In the genomic region with DNA sequence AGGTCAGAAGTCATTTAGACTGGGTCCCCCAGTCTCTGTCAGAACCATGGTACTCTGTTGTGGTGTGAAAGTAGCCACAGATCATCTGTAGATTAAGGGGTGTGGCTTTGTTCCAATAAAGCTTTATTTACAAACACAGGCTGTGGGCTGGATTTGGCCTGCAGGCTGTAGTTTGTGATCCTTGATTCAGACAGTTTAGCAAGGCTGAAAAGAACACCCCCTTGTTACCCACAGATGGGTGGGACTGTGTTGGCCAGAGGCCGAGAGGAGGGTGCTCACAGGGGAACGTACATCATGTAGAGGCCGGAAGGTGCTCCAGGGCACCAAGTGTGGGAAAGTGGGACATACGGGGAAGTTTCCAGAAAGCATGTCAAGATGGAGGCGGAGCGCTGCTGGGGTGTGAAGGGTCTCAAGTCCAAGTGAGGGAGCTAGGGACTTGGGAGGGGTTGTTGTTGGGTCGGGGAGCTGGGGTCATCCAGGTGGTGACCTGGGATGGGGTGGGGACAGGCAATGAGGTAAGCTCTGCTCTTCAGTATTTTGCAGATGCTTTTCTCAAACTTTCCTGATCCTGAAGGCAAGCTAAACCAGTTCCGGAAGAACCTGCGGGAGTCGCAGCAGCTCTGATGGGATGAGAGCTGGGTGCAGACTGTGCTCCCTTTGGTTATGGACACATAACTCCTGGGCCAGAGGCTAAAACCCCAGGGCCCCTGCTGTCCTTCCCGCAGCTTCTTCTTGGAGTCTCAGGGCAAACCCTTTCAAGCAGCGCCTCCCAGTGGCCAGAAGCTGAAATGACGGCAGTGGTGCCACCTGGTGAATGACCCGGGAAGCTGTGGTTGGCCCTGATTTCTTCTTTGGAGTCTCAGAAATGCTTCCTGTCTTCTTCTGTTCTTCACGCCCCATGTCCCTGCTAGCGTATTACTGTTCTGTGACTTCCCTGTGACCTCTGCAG, we compare ENCODE assay signal across 10 cellular contexts. TPM values are rescaled to one million over a fixed set of nuclear protein-coding genes. Genes with fewer than 3 reads are reported as not detected.
DNase-seq lines count a peak whose midpoint lies in the region; FAIRE-seq and TF ChIP-seq lines count a peak whose summit lies in the region.
"Not testable (repeated sequence)": the region's sequence is repeated elsewhere in the genome, so short reads cannot be mapped to it uniquely, and the experiment has no call there.
"Had no signal": no experiment of that assay in that cellular context is flagged by ENCODE, and none has a peak within 500 bp of the region (broad histone marks: within the 10 kb centered on the region; RNA-seq: fewer than 3 reads in every experiment).

No MANE protein-coding gene starts in this region.

- DNase-seq in DMS53 (lab: John Stamatoyannopoulos, UW) (peak; percentile 46), NAMALWA (ENCODE audit: low spot score) (peak; percentile 62), kidney tubule cell (ENCODE audit: low spot score) (peak; percentile 36), posterior vena cava (ENCODE audit: low spot score) (peak; percentile 58), transverse colon (peak; percentile 61)
- DNase-seq in activated naive CD8-positive, alpha-beta T cell treated with anti-CD3 and anti-CD28 coated beads for 36 hours: peak; percentile 57
- not testable (repeated sequence) for DNase-seq in H1 (ENCODE audit: low read depth in 1 of 2, low spot score in 2 of 2)

- not testable (repeated sequence) for TF ChIP-seq EP300 in H1 (IDR thresholded peaks at IDR 0.05; ENCODE audit: borderline replicate concordance in 1 of 2, low read depth in 2 of 2, low read length in 2 of 2); transverse colon (IDR thresholded peaks at IDR 0.05; ENCODE audit: low read depth)

- not testable (repeated sequence) for H3K9me3 Mint-ChIP-seq in T-helper 1 cell treated with Interleukin-12 subunit alpha and Interleukin-12 subunit beta and Interleukin-4 antibody, amounts not matched to agents 30 μg/mL and 1 μg/mL, for 36 hours; activated naive CD8-positive, alpha-beta T cell treated with anti-CD3 and anti-CD28 coated beads for 36 hours

- TF ChIP-seq CTCF in H1 (IDR thresholded peaks at IDR 0.05; ENCODE audit: control extremely low read depth in 1 of 3, insufficient read depth in 1 of 3, low read depth in 1 of 3, low read length in 3 of 3) (peak in 2 of 3 experiments; percentile 32 to 43; a peak in 3 of 4 replicates), transverse colon (IDR thresholded peaks at IDR 0.05) (peak in 4 of 5 experiments; percentile 33 to 59 (median 46))

- in situ Hi-C loops in transverse colon (cut with MboI; ENCODE audit: low pct_ligation_motif_present in 1 of 4, low pct_unique_long_range_greater_than_20kb in 1 of 4, low sequenced_read_pairs in 3 of 4): loop anchor here in 1 of 4 donors (10.0 kb wide), 1 partner anchor 153 kb away; no protein-coding TSS in a partner anchor

- H3K4me3 ChIP-seq in H1 (ENCODE audit: extremely low read depth in 1 of 4, insufficient read depth in 2 of 4, low read depth in 3 of 4, low read length in 4 of 4); transverse colon: not testable (repeated sequence)

- H2AK5ac ChIP-seq in H1 (ENCODE audit: low read depth, low read length): not testable (repeated sequence)

- H2BK20ac ChIP-seq in H1 (ENCODE audit: low read length): not testable (repeated sequence)

- not testable (repeated sequence) for H2BK12ac ChIP-seq in H1 (ENCODE audit: low read depth, low read length)

- not testable (repeated sequence) for H3K14ac ChIP-seq in H1 (ENCODE audit: insufficient read length)

- not testable (repeated sequence) for H3K23ac ChIP-seq in H1 (ENCODE audit: insufficient read length)

- H3K36me3 Mint-ChIP-seq in T-helper 1 cell treated with Interleukin-12 subunit alpha and Interleukin-12 subunit beta and Interleukin-4 antibody, amounts not matched to agents 30 μg/mL and 1 μg/mL, for 36 hours (ENCODE audit: low read depth); activated naive CD8-positive, alpha-beta T cell treated with anti-CD3 and anti-CD28 coated beads for 36 hours: not testable (repeated sequence)

- not testable (repeated sequence) for H3K27me3 ChIP-seq in H1 (replicated peaks in 1 of 4; ENCODE audit: control insufficient read depth in 3 of 4, extremely low read depth in 1 of 4, insufficient read depth in 3 of 4, low read length in 3 of 4); transverse colon

- 69% methylated on average over 14 of the region's 16 CpGs; no CpG with 5 or more reads in 1 of the 2 experiments for WGBS in H1 (ENCODE audit: extremely low coverage in 1 of 2, insufficient coverage in 1 of 2, insufficient read length in 1 of 2, insufficient replicate concordance in 2 of 2, low coverage in 1 of 2, low lambda C conversion rate in 2 of 2, missing lambda C conversion rate in 1 of 2), 2 experiments
- WGBS in transverse colon (ENCODE audit: low coverage in 1 of 2), 2 donors: 54 to 61% methylated on average over 6 to 12 of the region's 16 CpGs

- H2AFZ ChIP-seq in H1 (ENCODE audit: low read length): not testable (repeated sequence)

- not testable (repeated sequence) for H4K8ac ChIP-seq in H1 (ENCODE audit: extremely low read depth, insufficient read depth, low read length)

- not testable (repeated sequence) for FAIRE-seq in H1 (lab: Jason Lieb, UNC)

- H4K20me1 ChIP-seq in H1 (replicated peaks in 1 of 2; ENCODE audit: control insufficient read depth in 1 of 2, insufficient read depth in 2 of 2, low read length in 2 of 2): not testable (repeated sequence)

- TF ChIP-seq POLR2A in H1 (IDR thresholded peaks at IDR 0.05; ENCODE audit: control extremely low read depth in 1 of 2, low read depth in 2 of 2, low read length in 2 of 2); transverse colon (IDR thresholded peaks at IDR 0.05): not testable (repeated sequence)

- peaks cover 27% of the 10 kb centered on the region for H3K4me1 Mint-ChIP-seq in T-helper 1 cell treated with Interleukin-12 subunit alpha and Interleukin-12 subunit beta and Interleukin-4 antibody, amounts not matched to agents 30 μg/mL and 1 μg/mL, for 36 hours (ENCODE audit: low read depth)
- peaks cover 19% of the 10 kb centered on the region for H3K4me1 Mint-ChIP-seq in activated naive CD8-positive, alpha-beta T cell treated with anti-CD3 and anti-CD28 coated beads for 36 hours

- intact Hi-C loops in posterior vena cava (cut with DNase I): loop anchor here in 1 of 2 donors (10.0 kb wide), 1 partner anchor 153 kb away; no protein-coding TSS in a partner anchor
- intact Hi-C loops in transverse colon (cut with DNase I; ENCODE audit: low total_unique reads): not testable (repeated sequence)

- H3K4me1 ChIP-seq in H1 (replicated peaks in 1 of 4; ENCODE audit: control insufficient read depth in 3 of 4, insufficient read depth in 4 of 4, low read length in 3 of 4) (peaks cover 0 to 13% (median 4%) of the 10 kb centered on the region in 4 experiments; a peak in 3 of 7 replicates), transverse colon (peaks cover 0 to 20% (median 9%) of the 10 kb centered on the region in 4 donors)

- not testable (repeated sequence) for H3K4me2 ChIP-seq in H1 (ENCODE audit: insufficient read depth in 1 of 2, low read depth in 2 of 2, low read length in 2 of 2)

- H3K4me3 Mint-ChIP-seq in T-helper 1 cell treated with Interleukin-12 subunit alpha and Interleukin-12 subunit beta and Interleukin-4 antibody, amounts not matched to agents 30 μg/mL and 1 μg/mL, for 36 hours; activated naive CD8-positive, alpha-beta T cell treated with anti-CD3 and anti-CD28 coated beads for 36 hours: not testable (repeated sequence)

- H3K36me3 ChIP-seq in H1 (ENCODE audit: control insufficient read depth in 2 of 4, insufficient read depth in 4 of 4, low read length in 3 of 4); transverse colon: not testable (repeated sequence)

- H4K91ac ChIP-seq in H1 (replicated peaks; ENCODE audit: insufficient read length, low read length): not testable (repeated sequence)

- not testable (repeated sequence) for H3K23me2 ChIP-seq in H1 (ENCODE audit: low read depth, low read length)

- not testable (repeated sequence) for H2BK5ac ChIP-seq in H1 (ENCODE audit: low read depth, low read length)

- not testable (repeated sequence) for H3K9ac ChIP-seq in H1 (replicated peaks in 1 of 4; ENCODE audit: extremely low read depth in 1 of 4, low read depth in 3 of 4, low read length in 3 of 4)

- not testable (repeated sequence) for H2BK120ac ChIP-seq in H1 (replicated peaks; ENCODE audit: low read depth, low read length)

- H3K79me2 ChIP-seq in H1 (ENCODE audit: control insufficient read depth in 1 of 2, insufficient read depth in 2 of 2, low read length in 2 of 2): not testable (repeated sequence)

- H3K56ac ChIP-seq in H1 (replicated peaks; ENCODE audit: insufficient read length, low read depth, low read length): not testable (repeated sequence)

- not testable (repeated sequence) for H4K5ac ChIP-seq in H1 (ENCODE audit: insufficient read length, low read depth, low read length)

- H3K4ac ChIP-seq in H1 (replicated peaks; ENCODE audit: insufficient read length, low read depth, low read length): not testable (repeated sequence)

- TF ChIP-seq RAD21 in H1 (IDR thresholded peaks at IDR 0.05 in 1 of 2, conservative IDR thresholded peaks at IDR 0.05 in 1 of 2; ENCODE audit: low read depth in 2 of 2, low read length in 2 of 2): peak; percentile 17 to 27

- CTCF ChIA-PET in H1 (lab: Charles Lee; ENCODE audit: partially characterized antibody): interaction anchor here (0.7 to 12.9 kb wide), 10 partner anchors 8 to 156 kb away, joined by 3 to 165 read pairs (median 4); no protein-coding TSS in a partner anchor

- peak overlapping the region; percentile 11 for H3K27ac Mint-ChIP-seq in T-helper 1 cell treated with Interleukin-12 subunit alpha and Interleukin-12 subunit beta and Interleukin-4 antibody, amounts not matched to agents 30 μg/mL and 1 μg/mL, for 36 hours
- H3K27ac Mint-ChIP-seq in activated naive CD8-positive, alpha-beta T cell treated with anti-CD3 and anti-CD28 coated beads for 36 hours: peak overlapping the region; percentile 34

- H3K27ac ChIP-seq in H1 (ENCODE audit: low read depth, low read length); transverse colon: not testable (repeated sequence)

- not testable (repeated sequence) for H3K9me3 ChIP-seq in H1 (ENCODE audit: insufficient read depth in 2 of 2, low read depth in 1 of 2, low read length in 1 of 2); transverse colon

- not testable (repeated sequence) for H3K27me3 Mint-ChIP-seq in T-helper 1 cell treated with Interleukin-12 subunit alpha and Interleukin-12 subunit beta and Interleukin-4 antibody, amounts not matched to agents 30 μg/mL and 1 μg/mL, for 36 hours (ENCODE audit: low read depth); activated naive CD8-positive, alpha-beta T cell treated with anti-CD3 and anti-CD28 coated beads for 36 hours

- not testable (repeated sequence) for H2BK15ac ChIP-seq in H1 (ENCODE audit: low read length)

- H3K79me1 ChIP-seq in H1 (ENCODE audit: low read depth, low read length): not testable (repeated sequence)

- H3K18ac ChIP-seq in H1 (ENCODE audit: extremely low read depth, low read length): not testable (repeated sequence)

- POLR2A ChIA-PET in H1 (lab: Charles Lee; ENCODE audit: partially characterized antibody): interaction anchor here (1.8 kb wide), 1 partner anchor 156 kb away, joined by 4 read pairs; no protein-coding TSS in a partner anchor

RNA-seq across cellular contexts. Expression of gene ALG1L2, which starts 16.3 kb away (rescaled TPM):
- under 1 TPM; 0.56 TPM for total RNA-seq in activated naive CD8-positive, alpha-beta T cell treated with anti-CD3 and anti-CD28 coated beads for 36 hours
- total RNA-seq in H1 (2021; fragmentation: NEBNext Ultra II Directional; extraction: Animal tissue kit (Norgen Biotek cat#: 25700)): 1.2 and 1.7 TPM in 2 replicates
- 0.15 TPM in 1 of 2 replicates, not detected in the other for polyA plus RNA-seq in H1 (2011; rRNA removed)
- not detected for polyA plus RNA-seq in H1 (2011; cell fraction: cytosol; rRNA removed)
- not detected for polyA plus RNA-seq in H1 (2011; cell fraction: nucleus; rRNA removed)
- 0.75 TPM in 1 of 4 replicates, not detected in the others for polyA plus RNA-seq in H1 (2012, experiment 1 of 2)
- not detected for polyA plus RNA-seq in H1 (2012, experiment 2 of 2)
- not detected for polyA plus RNA-seq in H1 (2013, experiment 1 of 2)
- not detected for polyA plus RNA-seq in H1 (2013, experiment 2 of 2)
- polyA minus RNA-seq in H1 (2011; rRNA and poly(A)+ RNA removed): 0.41 TPM in 1 of 2 replicates, not detected in the other
- not detected for polyA minus RNA-seq in H1 (2011; cell fraction: cytosol; rRNA and poly(A)+ RNA removed)
- not detected for polyA minus RNA-seq in H1 (2011; cell fraction: nucleus; rRNA and poly(A)+ RNA removed)
- total RNA-seq in posterior vena cava: 1 to 10 TPM in 1 of 2 donors, under 1 TPM in 1; 0.90 to 1.1 TPM
- total RNA-seq in transverse colon: not detected
- polyA plus RNA-seq: esophagus, neural cell had no signal
